Comparison of ENCODE assay signal across 1 cellular context in the genomic region with DNA sequence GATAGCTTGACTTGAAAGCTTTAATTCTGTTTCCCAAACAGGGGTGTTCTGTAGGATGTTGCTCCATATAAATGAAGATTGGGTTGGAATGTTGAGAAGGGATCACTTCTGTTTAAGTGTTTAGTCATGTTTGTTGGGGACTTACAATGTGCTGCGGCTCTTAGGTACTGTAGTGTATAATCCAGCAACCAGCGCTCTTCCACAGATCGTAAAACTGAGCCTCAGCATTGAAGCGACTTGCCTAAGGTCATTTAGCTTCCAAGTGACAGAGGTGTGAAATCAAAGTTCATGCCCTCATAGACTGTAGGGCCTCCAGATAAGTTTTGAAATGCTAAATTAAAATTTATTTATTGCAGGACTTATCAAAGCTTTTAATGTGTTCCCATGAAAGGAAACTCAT.
TF ChIP-seq lines count a peak whose summit lies in the region.

No MANE protein-coding gene starts in this region.

TF ChIP-seq in GM12878, 131 proteins besides CTCF, POLR2A, EP300 and RAD21:
- TF ChIP-seq, protein P1, sequence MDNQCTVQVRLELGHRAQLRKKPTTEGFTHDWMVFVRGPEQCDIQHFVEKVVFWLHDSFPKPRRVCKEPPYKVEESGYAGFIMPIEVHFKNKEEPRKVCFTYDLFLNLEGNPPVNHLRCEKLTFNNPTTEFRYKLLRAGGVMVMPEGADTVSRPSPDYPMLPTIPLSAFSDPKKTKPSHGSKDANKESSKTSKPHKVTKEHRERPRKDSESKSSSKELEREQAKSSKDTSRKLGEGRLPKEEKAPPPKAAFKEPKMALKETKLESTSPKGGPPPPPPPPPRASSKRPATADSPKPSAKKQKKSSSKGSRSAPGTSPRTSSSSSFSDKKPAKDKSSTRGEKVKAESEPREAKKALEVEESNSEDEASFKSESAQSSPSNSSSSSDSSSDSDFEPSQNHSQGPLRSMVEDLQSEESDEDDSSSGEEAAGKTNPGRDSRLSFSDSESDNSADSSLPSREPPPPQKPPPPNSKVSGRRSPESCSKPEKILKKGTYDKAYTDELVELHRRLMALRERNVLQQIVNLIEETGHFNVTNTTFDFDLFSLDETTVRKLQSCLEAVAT (IDR thresholded peaks at IDR 0.05), result peak; percentile 83
- TF ChIP-seq SUZ12 (IDR thresholded peaks at IDR 0.05; ENCODE audit: unreplicated experiment) (no peak), WRNIP1 (IDR thresholded peaks at IDR 0.05; ENCODE audit: borderline replicate concordance, low read depth, low read length) (0 out of 2 replicates have a peak, but pooled peaks have one; percentile 48), KDM1A (IDR thresholded peaks at IDR 0.05; ENCODE audit: borderline replicate concordance) (no peak)
TF ChIP-seq in GM12878: peak in this region for 2.
